Comparison of ENCODE assay signal across 1 cellular context in the genomic region with DNA sequence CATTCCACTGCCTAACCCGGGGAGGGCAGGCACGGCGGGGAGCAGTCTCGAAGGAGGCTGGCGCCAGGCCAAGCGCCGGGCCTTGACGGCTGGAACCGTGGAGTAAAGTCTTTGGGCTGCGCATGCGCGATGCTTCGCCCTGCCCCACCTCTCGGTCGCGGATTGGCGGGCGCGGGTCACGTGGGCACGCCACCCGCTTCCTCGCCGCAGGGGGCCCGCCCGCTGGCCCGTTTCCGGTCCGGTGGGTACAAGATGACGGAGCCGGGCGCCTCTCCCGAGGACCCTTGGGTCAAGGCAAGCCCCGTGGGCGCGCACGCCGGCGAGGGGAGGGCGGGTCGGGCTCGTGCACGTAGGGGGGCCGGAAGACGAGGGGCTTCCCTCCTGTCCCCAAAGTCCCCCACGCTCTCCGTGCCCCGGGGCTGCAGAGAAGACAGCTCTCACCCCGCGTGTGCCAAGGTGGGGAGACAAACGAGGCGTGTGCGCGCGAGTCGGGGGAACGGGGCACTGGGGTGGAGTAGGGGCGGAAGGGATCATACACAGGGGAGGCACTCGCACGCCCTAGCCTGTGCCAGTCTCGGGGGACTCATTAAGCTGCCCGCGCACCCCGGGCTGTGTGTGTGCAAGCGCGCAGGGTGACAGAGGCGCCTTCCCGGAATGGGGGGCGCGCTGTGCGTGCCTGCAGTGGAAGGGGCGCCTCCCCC.
A peak's percentile ranks its signal among the peaks of the same experiment; 100 is the strongest.
TF ChIP-seq lines count a peak whose summit lies in the region.

A gene with protein sequence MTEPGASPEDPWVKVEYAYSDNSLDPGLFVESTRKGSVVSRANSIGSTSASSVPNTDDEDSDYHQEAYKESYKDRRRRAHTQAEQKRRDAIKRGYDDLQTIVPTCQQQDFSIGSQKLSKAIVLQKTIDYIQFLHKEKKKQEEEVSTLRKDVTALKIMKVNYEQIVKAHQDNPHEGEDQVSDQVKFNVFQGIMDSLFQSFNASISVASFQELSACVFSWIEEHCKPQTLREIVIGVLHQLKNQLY (plus strand): TSS at position 228 of the 701 bp plus-strand sequence. CDS start 25 bp downstream, at position 253.

TF ChIP-seq in K562, 482 proteins besides CTCF, POLR2A, EP300 and RAD21 (continued from another document and continues in another):
- TF ChIP-seq, protein P1, sequence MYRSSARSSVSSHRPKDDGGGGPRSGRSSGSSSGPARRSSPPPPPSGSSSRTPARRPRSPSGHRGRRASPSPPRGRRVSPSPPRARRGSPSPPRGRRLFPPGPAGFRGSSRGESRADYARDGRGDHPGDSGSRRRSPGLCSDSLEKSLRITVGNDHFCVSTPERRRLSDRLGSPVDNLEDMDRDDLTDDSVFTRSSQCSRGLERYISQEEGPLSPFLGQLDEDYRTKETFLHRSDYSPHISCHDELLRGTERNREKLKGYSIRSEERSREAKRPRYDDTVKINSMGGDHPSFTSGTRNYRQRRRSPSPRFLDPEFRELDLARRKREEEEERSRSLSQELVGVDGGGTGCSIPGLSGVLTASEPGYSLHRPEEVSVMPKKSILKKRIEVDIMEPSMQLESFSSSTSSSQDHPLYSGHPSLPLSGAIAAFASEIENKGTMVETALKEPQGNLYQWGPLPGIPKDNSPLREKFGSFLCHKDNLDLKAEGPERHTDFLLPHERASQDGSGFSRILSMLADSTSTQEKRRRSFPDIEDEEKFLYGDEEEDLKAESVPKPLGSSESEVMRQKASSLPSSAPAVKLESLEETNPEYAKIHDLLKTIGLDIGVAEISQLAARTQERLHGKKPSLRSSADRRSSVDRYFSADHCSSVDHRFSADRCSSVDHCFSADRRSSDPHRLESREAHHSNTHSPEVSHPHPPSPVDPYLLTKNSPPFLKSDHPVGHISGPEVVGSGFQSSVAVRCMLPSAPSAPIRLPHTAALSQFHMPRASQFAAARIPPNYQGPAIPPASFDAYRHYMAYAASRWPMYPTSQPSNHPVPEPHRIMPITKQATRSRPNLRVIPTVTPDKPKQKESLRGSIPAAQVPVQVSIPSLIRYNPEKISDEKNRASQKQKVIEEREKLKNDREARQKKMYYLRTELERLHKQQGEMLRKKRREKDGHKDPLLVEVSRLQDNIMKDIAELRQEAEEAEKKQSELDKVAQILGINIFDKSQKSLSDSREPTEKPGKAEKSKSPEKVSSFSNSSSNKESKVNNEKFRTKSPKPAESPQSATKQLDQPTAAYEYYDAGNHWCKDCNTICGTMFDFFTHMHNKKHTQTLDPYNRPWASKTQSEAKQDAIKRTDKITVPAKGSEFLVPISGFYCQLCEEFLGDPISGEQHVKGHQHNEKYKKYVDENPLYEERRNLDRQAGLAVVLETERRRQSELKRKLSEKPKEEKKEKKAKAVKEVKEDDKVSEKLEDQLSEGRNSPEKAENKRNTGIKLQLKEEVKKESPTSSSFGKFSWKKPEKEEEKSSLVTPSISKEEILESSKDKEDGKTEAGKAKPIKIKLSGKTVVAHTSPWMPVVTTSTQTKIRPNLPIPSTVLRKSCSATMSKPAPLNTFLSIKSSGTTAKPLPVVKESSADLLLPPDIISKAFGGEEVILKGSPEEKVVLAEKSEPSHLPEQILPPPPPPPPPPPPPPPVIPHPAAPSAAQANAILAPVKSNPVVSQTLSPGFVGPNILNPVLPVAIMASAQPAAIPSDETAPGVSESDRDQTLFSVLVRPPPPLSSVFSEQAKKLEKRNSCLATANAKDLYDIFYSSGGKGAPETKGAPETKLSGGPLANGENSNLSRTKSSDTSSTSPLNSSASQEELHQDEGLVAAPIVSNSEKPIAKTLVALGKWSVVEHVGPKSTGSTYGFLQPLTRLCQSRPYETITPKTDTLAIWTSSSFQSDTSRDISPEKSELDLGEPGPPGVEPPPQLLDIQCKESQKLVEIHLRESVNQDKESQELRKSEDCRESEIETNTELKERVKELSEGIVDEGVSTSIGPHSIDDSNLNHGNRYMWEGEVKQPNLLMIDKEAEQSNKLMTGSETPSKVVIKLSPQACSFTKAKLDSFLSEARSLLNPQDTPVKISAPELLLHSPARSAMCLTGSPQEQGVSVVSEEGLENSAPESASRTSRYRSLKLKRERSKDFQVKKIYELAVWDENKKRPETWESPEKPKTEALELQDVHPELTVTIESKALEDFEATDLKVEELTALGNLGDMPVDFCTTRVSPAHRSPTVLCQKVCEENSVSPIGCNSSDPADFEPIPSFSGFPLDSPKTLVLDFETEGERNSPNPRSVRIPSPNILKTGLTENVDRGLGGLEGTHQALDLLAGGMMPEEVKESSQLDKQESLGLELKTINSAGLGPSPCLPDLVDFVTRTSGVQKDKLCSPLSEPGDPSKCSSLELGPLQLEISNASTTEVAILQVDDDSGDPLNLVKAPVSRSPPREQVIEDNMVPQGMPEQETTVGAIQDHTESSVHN (IDR thresholded peaks at IDR 0.05; ENCODE audit: borderline replicate concordance in 1 of 2, low read depth in 1 of 2), result no peak
- no peak for TF ChIP-seq HNRNPH1 (optimal IDR thresholded peaks at IDR 0.05; ENCODE audit: low read depth, low read length)
- TF ChIP-seq POLR2B (IDR thresholded peaks at IDR 0.05; ENCODE audit: low read depth, partially characterized antibody), result peak; percentile 51
- TF ChIP-seq ZNF444 (CRISPR knock-in tag; IDR thresholded peaks at IDR 0.05), result no peak
- peak; percentile 97 for TF ChIP-seq RAD51 (IDR thresholded peaks at IDR 0.05; ENCODE audit: borderline replicate concordance, low read depth)
- TF ChIP-seq, protein P2, sequence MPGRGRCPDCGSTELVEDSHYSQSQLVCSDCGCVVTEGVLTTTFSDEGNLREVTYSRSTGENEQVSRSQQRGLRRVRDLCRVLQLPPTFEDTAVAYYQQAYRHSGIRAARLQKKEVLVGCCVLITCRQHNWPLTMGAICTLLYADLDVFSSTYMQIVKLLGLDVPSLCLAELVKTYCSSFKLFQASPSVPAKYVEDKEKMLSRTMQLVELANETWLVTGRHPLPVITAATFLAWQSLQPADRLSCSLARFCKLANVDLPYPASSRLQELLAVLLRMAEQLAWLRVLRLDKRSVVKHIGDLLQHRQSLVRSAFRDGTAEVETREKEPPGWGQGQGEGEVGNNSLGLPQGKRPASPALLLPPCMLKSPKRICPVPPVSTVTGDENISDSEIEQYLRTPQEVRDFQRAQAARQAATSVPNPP (IDR thresholded peaks at IDR 0.05; ENCODE audit: borderline replicate concordance, insufficient read depth, insufficient read length), result no peak
- no peak for TF ChIP-seq HDAC6 (IDR thresholded peaks at IDR 0.05; ENCODE audit: low read depth, low read length)
- no peak for TF ChIP-seq ZNF785 (CRISPR knock-in tag; IDR thresholded peaks at IDR 0.05)
- TF ChIP-seq PRPF4 (IDR thresholded peaks at IDR 0.05; ENCODE audit: insufficient read depth, low read depth, low read length, poor library complexity, severe bottlenecking), result no peak
- TF ChIP-seq SUPT5H (IDR thresholded peaks at IDR 0.05), result no peak; the same call in 1 of the 2 replicates
- TF ChIP-seq RBM39 (optimal IDR thresholded peaks at IDR 0.05; ENCODE audit: low read depth, low read length), result no peak
- TF ChIP-seq ZNF133 (CRISPR knock-in tag; IDR thresholded peaks at IDR 0.05), result no peak
- no peak for TF ChIP-seq ZEB2 (IDR thresholded peaks at IDR 0.05)
- TF ChIP-seq, protein P3, sequence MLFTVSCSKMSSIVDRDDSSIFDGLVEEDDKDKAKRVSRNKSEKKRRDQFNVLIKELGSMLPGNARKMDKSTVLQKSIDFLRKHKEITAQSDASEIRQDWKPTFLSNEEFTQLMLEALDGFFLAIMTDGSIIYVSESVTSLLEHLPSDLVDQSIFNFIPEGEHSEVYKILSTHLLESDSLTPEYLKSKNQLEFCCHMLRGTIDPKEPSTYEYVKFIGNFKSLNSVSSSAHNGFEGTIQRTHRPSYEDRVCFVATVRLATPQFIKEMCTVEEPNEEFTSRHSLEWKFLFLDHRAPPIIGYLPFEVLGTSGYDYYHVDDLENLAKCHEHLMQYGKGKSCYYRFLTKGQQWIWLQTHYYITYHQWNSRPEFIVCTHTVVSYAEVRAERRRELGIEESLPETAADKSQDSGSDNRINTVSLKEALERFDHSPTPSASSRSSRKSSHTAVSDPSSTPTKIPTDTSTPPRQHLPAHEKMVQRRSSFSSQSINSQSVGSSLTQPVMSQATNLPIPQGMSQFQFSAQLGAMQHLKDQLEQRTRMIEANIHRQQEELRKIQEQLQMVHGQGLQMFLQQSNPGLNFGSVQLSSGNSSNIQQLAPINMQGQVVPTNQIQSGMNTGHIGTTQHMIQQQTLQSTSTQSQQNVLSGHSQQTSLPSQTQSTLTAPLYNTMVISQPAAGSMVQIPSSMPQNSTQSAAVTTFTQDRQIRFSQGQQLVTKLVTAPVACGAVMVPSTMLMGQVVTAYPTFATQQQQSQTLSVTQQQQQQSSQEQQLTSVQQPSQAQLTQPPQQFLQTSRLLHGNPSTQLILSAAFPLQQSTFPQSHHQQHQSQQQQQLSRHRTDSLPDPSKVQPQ (CRISPR knock-in tag; IDR thresholded peaks at IDR 0.05; ENCODE audit: borderline replicate concordance), result no peak
- no peak for TF ChIP-seq NBN (IDR thresholded peaks at IDR 0.05; ENCODE audit: low read depth)
- TF ChIP-seq, protein P4, sequence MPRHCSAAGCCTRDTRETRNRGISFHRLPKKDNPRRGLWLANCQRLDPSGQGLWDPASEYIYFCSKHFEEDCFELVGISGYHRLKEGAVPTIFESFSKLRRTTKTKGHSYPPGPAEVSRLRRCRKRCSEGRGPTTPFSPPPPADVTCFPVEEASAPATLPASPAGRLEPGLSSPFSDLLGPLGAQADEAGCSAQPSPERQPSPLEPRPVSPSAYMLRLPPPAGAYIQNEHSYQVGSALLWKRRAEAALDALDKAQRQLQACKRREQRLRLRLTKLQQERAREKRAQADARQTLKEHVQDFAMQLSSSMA (CRISPR knock-in tag; IDR thresholded peaks at IDR 0.05), result 0 out of 2 replicates have a peak, but pooled peaks have one; percentile 37
- no peak for TF ChIP-seq JUND (IDR thresholded peaks at IDR 0.05; ENCODE audit: borderline replicate concordance, low read depth, low read length)
- no peak; the same call in 2 of the 3 replicates for TF ChIP-seq JUND (tag; IDR thresholded peaks at IDR 0.05; ENCODE audit: borderline replicate concordance, low read depth, low read length)
- TF ChIP-seq PHF21A (IDR thresholded peaks at IDR 0.05; ENCODE audit: borderline replicate concordance, low read depth), result no peak
- no peak for TF ChIP-seq KAT2B (IDR thresholded peaks at IDR 0.05; ENCODE audit: low read depth, low read length)
- TF ChIP-seq BCOR (IDR thresholded peaks at IDR 0.05), result no peak
- no peak for TF ChIP-seq ZNF12 (CRISPR knock-in tag; IDR thresholded peaks at IDR 0.05)
- TF ChIP-seq RBM14 (IDR thresholded peaks at IDR 0.05; ENCODE audit: borderline replicate concordance, insufficient read depth, low read depth, low read length), result 0 out of 2 replicates have a peak, but pooled peaks have one; percentile 22
- peak; percentile 76 for TF ChIP-seq SMAD1 (IDR thresholded peaks at IDR 0.05; ENCODE audit: low read depth, low read length, partially characterized antibody)
- TF ChIP-seq TCFL5 (CRISPR knock-in tag; conservative IDR thresholded peaks at IDR 0.05), result no peak
- TF ChIP-seq CHD4 (IDR thresholded peaks at IDR 0.05; ENCODE audit: insufficient read depth, insufficient replicate concordance, low read depth, low read length, poor library complexity, severe bottlenecking), result no peak
- TF ChIP-seq ZNF644 (tag; IDR thresholded peaks at IDR 0.05; ENCODE audit: low read depth), result no peak
- peak; percentile 63; the same call in 1 of the 2 replicates for TF ChIP-seq ELF2 (CRISPR knock-in tag; IDR thresholded peaks at IDR 0.05)
- TF ChIP-seq LARP7 (IDR thresholded peaks at IDR 0.05), result no peak
- no peak for TF ChIP-seq ZNF830 (CRISPR knock-in tag; IDR thresholded peaks at IDR 0.05)
- TF ChIP-seq, protein P5, sequence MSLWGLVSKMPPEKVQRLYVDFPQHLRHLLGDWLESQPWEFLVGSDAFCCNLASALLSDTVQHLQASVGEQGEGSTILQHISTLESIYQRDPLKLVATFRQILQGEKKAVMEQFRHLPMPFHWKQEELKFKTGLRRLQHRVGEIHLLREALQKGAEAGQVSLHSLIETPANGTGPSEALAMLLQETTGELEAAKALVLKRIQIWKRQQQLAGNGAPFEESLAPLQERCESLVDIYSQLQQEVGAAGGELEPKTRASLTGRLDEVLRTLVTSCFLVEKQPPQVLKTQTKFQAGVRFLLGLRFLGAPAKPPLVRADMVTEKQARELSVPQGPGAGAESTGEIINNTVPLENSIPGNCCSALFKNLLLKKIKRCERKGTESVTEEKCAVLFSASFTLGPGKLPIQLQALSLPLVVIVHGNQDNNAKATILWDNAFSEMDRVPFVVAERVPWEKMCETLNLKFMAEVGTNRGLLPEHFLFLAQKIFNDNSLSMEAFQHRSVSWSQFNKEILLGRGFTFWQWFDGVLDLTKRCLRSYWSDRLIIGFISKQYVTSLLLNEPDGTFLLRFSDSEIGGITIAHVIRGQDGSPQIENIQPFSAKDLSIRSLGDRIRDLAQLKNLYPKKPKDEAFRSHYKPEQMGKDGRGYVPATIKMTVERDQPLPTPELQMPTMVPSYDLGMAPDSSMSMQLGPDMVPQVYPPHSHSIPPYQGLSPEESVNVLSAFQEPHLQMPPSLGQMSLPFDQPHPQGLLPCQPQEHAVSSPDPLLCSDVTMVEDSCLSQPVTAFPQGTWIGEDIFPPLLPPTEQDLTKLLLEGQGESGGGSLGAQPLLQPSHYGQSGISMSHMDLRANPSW (CRISPR knock-in tag; IDR thresholded peaks at IDR 0.05), result no peak
- TF ChIP-seq ZNF282 (CRISPR knock-in tag; IDR thresholded peaks at IDR 0.05), result no peak
- no peak for TF ChIP-seq NCOR1 (IDR thresholded peaks at IDR 0.05)
- TF ChIP-seq ZNF668 (CRISPR knock-in tag; IDR thresholded peaks at IDR 0.05), result no peak
- TF ChIP-seq BRD9 (IDR thresholded peaks at IDR 0.05; ENCODE audit: low read depth, partially characterized antibody), result no peak
- TF ChIP-seq BCL6 (CRISPR knock-in tag; IDR thresholded peaks at IDR 0.05), result no peak
- peak; percentile 97 for TF ChIP-seq TOE1 (IDR thresholded peaks at IDR 0.05; ENCODE audit: borderline replicate concordance)
- TF ChIP-seq TOE1 (CRISPR knock-in tag; IDR thresholded peaks at IDR 0.05; ENCODE audit: borderline replicate concordance, low read depth), result no peak
- TF ChIP-seq HDGF (IDR thresholded peaks at IDR 0.05), result no peak
- TF ChIP-seq PYGO2 (tag; IDR thresholded peaks at IDR 0.05), result no peak
- TF ChIP-seq ZNF224 (CRISPR knock-in tag; IDR thresholded peaks at IDR 0.05), result no peak
- TF ChIP-seq, protein P6, sequence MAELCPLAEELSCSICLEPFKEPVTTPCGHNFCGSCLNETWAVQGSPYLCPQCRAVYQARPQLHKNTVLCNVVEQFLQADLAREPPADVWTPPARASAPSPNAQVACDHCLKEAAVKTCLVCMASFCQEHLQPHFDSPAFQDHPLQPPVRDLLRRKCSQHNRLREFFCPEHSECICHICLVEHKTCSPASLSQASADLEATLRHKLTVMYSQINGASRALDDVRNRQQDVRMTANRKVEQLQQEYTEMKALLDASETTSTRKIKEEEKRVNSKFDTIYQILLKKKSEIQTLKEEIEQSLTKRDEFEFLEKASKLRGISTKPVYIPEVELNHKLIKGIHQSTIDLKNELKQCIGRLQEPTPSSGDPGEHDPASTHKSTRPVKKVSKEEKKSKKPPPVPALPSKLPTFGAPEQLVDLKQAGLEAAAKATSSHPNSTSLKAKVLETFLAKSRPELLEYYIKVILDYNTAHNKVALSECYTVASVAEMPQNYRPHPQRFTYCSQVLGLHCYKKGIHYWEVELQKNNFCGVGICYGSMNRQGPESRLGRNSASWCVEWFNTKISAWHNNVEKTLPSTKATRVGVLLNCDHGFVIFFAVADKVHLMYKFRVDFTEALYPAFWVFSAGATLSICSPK (IDR thresholded peaks at IDR 0.05; ENCODE audit: borderline replicate concordance), result no peak
- no peak for TF ChIP-seq NFE2 (IDR thresholded peaks at IDR 0.05; ENCODE audit: low read depth)
- TF ChIP-seq TEAD1 (CRISPR knock-in tag; IDR thresholded peaks at IDR 0.05), result 0 out of 4 replicates have a peak, but pooled peaks of 1 of the 2 experiments have one; percentile 20
- TF ChIP-seq SAFB2 (IDR thresholded peaks at IDR 0.05; ENCODE audit: borderline replicate concordance, low read depth, low read length, severe bottlenecking), result no peak
